27 cellular contexts compared by ENCODE assay signal in genomic region chr7:75689246-75690099, GRCh38. TPM values are rescaled to one million over a fixed set of nuclear protein-coding genes. Genes with fewer than 3 reads are reported as not detected.
DNase-seq lines count a peak whose midpoint lies in the region; ATAC-seq and TF ChIP-seq lines count a peak whose summit lies in the region.
"Had no signal": no experiment of that assay in that cellular context is flagged by ENCODE, and none has a peak within 500 bp of the region (broad histone marks: within the 10 kb centered on the region; RNA-seq: fewer than 3 reads in every experiment).

No MANE protein-coding gene starts in this region.

- no peaks in the 10 kb centered on the region for H3K9me2 ChIP-seq in PC-3 (replicated peaks; ENCODE audit: low read length)

- H2BK120ac ChIP-seq in mesendoderm (ENCODE audit: low read depth, low read length), result no peak overlapping the region

- BruUV-seq in PC-3 (replicated peaks; lab: Mats Ljungman, UMichigan), result no TSS peak

- H2BK5ac ChIP-seq in mesendoderm (ENCODE audit: low read length), result no peak overlapping the region

- H3K9ac ChIP-seq in PC-3 (ENCODE audit: low read length), result no peak overlapping the region
- H3K9ac ChIP-seq in mesendoderm (ENCODE audit: low read length), result no peak overlapping the region
- H3K9ac ChIP-seq: GM23248 had no signal

- H3K79me1 ChIP-seq in mesendoderm (ENCODE audit: low read length), result no peaks in the 10 kb centered on the region

- CTCF ChIA-PET in PC-3 (lab: Charles Lee), result no interaction called here

- no peak overlapping the region for H3K27ac ChIP-seq in PC-3 (ENCODE audit: low read length)
- no peak overlapping the region for H3K27ac ChIP-seq in mesendoderm (ENCODE audit: low read depth, low read length)
- H3K27ac ChIP-seq in substantia nigra (ENCODE audit: low read depth, low read length, poor library complexity, severe bottlenecking), result peak overlapping the region; percentile 97
- H3K27ac ChIP-seq: GM23248, skin epidermis, thoracic aorta, WERI-Rb-1 had no signal

- H3K4me2 ChIP-seq in PC-3 (ENCODE audit: low read length) (no peak overlapping the region), mesendoderm (ENCODE audit: low read length) (no peak overlapping the region)

- no peak overlapping the region for H3K18ac ChIP-seq in mesendoderm (ENCODE audit: low read length)

- H4K8ac ChIP-seq in mesendoderm (ENCODE audit: low read depth, low read length), result no peak overlapping the region

- H4K5ac ChIP-seq in mesendoderm (ENCODE audit: low read length), result no peak overlapping the region

- H3K4me3 ChIP-seq in PC-3 (ENCODE audit: low read length), result no peak overlapping the region
- no peak overlapping the region for H3K4me3 ChIP-seq in mesendoderm (ENCODE audit: low read length)
- H3K4me3 ChIP-seq: GM23248, skin epidermis, thoracic aorta had no signal

- H3K4ac ChIP-seq in mesendoderm (ENCODE audit: low read depth, low read length), result no peak overlapping the region

- peak; percentile 58 for ATAC-seq in PC-3
- ATAC-seq: naive thymus-derived CD8-positive, alpha-beta T cell; T-cell had no signal

- no peak overlapping the region for H2AFZ ChIP-seq in PC-3 (ENCODE audit: low read length)
- H2AFZ ChIP-seq: GM23248 had no signal

- intact Hi-C loops in PC-3 (cut with micrococcal nuclease), result no loop called here

- no peaks in the 10 kb centered on the region for H3K4me1 ChIP-seq in PC-3 (ENCODE audit: insufficient read depth, low read length)
- no peaks in the 10 kb centered on the region for H3K4me1 ChIP-seq in mesendoderm (ENCODE audit: control insufficient read depth, low read depth, low read length)

- no peak overlapping the region for H3K23ac ChIP-seq in mesendoderm (ENCODE audit: low read length)

- no peaks in the 10 kb centered on the region for H3F3A ChIP-seq in PC-3 (ENCODE audit: low read length, unreplicated experiment)

- POLR2A ChIA-PET in PC-3 (lab: Charles Lee; ENCODE audit: unreplicated experiment), result no interaction called here

- no peak overlapping the region for H2AK5ac ChIP-seq in mesendoderm (ENCODE audit: low read length)

- no peaks in the 10 kb centered on the region for H3K9me3 ChIP-seq in PC-3 (ENCODE audit: low read length)
- H3K9me3 ChIP-seq: thoracic aorta had no signal

- no peaks in the 10 kb centered on the region for H3K36me3 ChIP-seq in PC-3 (ENCODE audit: low read depth, low read length)
- no peaks in the 10 kb centered on the region for H3K36me3 ChIP-seq in mesendoderm (ENCODE audit: control insufficient read depth, insufficient read depth, low read length)
- H3K36me3 ChIP-seq: thoracic aorta, WERI-Rb-1 had no signal

- H3K27me3 ChIP-seq in PC-3 (ENCODE audit: low read length), result no peaks in the 10 kb centered on the region
- H3K27me3 ChIP-seq in mesendoderm (ENCODE audit: insufficient read depth, low read length, poor library complexity), result no peaks in the 10 kb centered on the region

- WGBS in mesendoderm (ENCODE audit: extremely low coverage, insufficient coverage, low lambda C conversion rate), result no CpG with 5 or more reads among the region's 20 CpGs

- DNase-seq in NCI-H345 treated with DMSO at 0.1 percent for 48 hours (lab: John Stamatoyannopoulos, UW; ENCODE audit: unreplicated experiment) (peak; percentile 3), NCI-H345 (lab: John Stamatoyannopoulos, UW) (no peak), PC-3 (no peak), mesendoderm (peak; percentile 6), substantia nigra (lab: John Stamatoyannopoulos, UW) (peak in 4 of 49 donors; percentile 3 to 8 (median 6)), amniotic stem cell (lab: John Stamatoyannopoulos, UW) (no peak)
- no peak for DNase-seq in activated naive CD4-positive, alpha-beta T cell treated with Interleukin-2 at 50 U/mL for 16 hours
- no peak for DNase-seq in stimulated activated CD8-positive, alpha-beta memory T cell treated with anti-CD3 and anti-CD28 coated beads, Interleukin-4, amount 100 ng/mL, for 48 hours
- DNase-seq: 8988T; activated CD4-positive, alpha-beta T cell treated with anti-CD3 and anti-CD28 coated beads for 48 hours; activated CD8-positive, alpha-beta memory T cell treated with anti-CD3 and anti-CD28 coated beads for 24 hours; activated T-cell treated with anti-CD3 and anti-CD28 coated beads for 4 hours; Calu3; CD4-positive, CD25-positive, alpha-beta regulatory T cell; endodermal cell; GF-D8; GM23248; HFFc6; islet precursor cell; left ventricle myocardium superior; naive thymus-derived CD8-positive, alpha-beta T cell; NCI-H1048; stimulated activated naive CD4-positive, alpha-beta T cell treated with Interleukin-2 at 50 U/mL for 16 hours; T-cell; WERI-Rb-1 had no signal

- H4K20me1 ChIP-seq in PC-3 (ENCODE audit: low read length), result no peaks in the 10 kb centered on the region

- H3K56ac ChIP-seq in mesendoderm (ENCODE audit: low read length), result no peak overlapping the region

- no peak overlapping the region for H2BK15ac ChIP-seq in mesendoderm (replicated peaks; ENCODE audit: low read depth)

- no peak for TF ChIP-seq CTCF in PC-3 (conservative IDR thresholded peaks at IDR 0.05; ENCODE audit: low read depth, low read length)

- H3K79me2 ChIP-seq in PC-3 (ENCODE audit: low read length) (no peaks in the 10 kb centered on the region), mesendoderm (ENCODE audit: control insufficient read depth, insufficient read depth, low read length) (no peaks in the 10 kb centered on the region)

RNA-seq across cellular contexts. Expression of gene HIP1, which starts 49.3 kb away (rescaled TPM):
- 5.3 and 6.6 TPM in 2 replicates for total RNA-seq in PC-3 (2014; rRNA removed)
- 29.0 TPM for polyA plus RNA-seq in mesendoderm (2013, experiment 1 of 2)
- 28.6 TPM for polyA plus RNA-seq in mesendoderm (2013, experiment 2 of 2)

Comparison
In these comparisons a context has a peak if more than half of its experiments do, and no peak if none do; other contexts are left out.
1. DNase-seq: peak in NCI-H345 treated with DMSO at 0.1 percent for 48 hours (single experiment) and mesendoderm (single experiment); none in NCI-H345 (single experiment), PC-3 (single experiment), activated naive CD4-positive, alpha-beta T cell treated with Interleukin-2 at 50 U/mL for 16 hours (single experiment), stimulated activated CD8-positive, alpha-beta memory T cell treated with anti-CD3 and anti-CD28 coated beads, Interleukin-4, amount 100 ng/mL, for 48 hours (single experiment) and amniotic stem cell (single experiment).